ENCODE assay signal across 14 cellular contexts in the genomic region with DNA sequence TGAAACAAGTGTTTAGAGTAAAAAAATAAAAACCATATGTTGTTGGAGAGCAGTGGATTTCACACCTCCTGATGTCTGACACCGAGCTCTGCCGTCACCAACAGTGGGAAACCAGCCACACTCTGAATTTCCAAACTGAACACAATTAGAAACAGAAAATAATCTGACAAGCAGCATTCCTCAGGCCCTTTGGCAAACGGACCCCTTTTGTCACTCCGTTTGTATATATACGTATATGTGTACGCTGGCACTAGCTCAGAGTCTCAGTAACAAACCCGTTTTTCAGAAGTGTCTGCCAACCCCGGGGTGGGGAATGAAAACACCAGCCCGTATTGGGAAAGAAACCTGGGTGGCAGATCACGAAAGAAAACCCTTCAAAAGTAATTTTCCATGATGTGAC. TPM values are rescaled to one million over a fixed set of nuclear protein-coding genes. Genes with fewer than 3 reads are reported as not detected.
DNase-seq lines count a peak whose midpoint lies in the region; ATAC-seq and TF ChIP-seq lines count a peak whose summit lies in the region.
"Had no signal": no experiment of that assay in that cellular context is flagged by ENCODE, and none has a peak within 500 bp of the region (broad histone marks: within the 10 kb centered on the region; RNA-seq: fewer than 3 reads in every experiment).

No MANE protein-coding gene starts in this region.

- no peaks in the 10 kb centered on the region for H3K36me3 Mint-ChIP-seq in CD8-positive, alpha-beta T cell
- H3K36me3 Mint-ChIP-seq: CD4-positive, alpha-beta memory T cell; WTC11 had no signal

- H3K27ac Mint-ChIP-seq in CD8-positive, alpha-beta T cell: no peak overlapping the region
- H3K27ac Mint-ChIP-seq: WTC11 had no signal

- H3K36me3 ChIP-seq in skeletal muscle tissue (ENCODE audit: control insufficient read depth in 3 of 3, insufficient read depth in 3 of 3, low read length in 3 of 3): peaks cover 0 to 23% (median 4%) of the 10 kb centered on the region in 3 donors
- no peaks in the 10 kb centered on the region for H3K36me3 ChIP-seq in CD8-positive, alpha-beta T cell (ENCODE audit: insufficient read depth, low read length)
- H3K36me3 ChIP-seq: ovary had no signal

- no peaks in the 10 kb centered on the region for H3K9me3 Mint-ChIP-seq in CD8-positive, alpha-beta T cell
- H3K9me3 Mint-ChIP-seq: WTC11 had no signal

- peaks cover 27 to 50% (median 37%) of the 10 kb centered on the region in 3 donors for H3K4me1 ChIP-seq in skeletal muscle tissue (ENCODE audit: control insufficient read depth in 3 of 3, insufficient read depth in 3 of 3, low read length in 3 of 3)
- H3K4me1 ChIP-seq in CD8-positive, alpha-beta T cell (ENCODE audit: insufficient read depth, low read length): no peaks in the 10 kb centered on the region

- peak overlapping the region in 2 of 3 donors; percentile 32 to 55 for H3K4me3 ChIP-seq in skeletal muscle tissue (ENCODE audit: low read length in 3 of 3)
- H3K4me3 ChIP-seq in CD8-positive, alpha-beta T cell (ENCODE audit: low read depth, low read length): no peak overlapping the region
- H3K4me3 ChIP-seq: ovary had no signal

- peak overlapping the region in 2 of 3 donors; percentile 47 to 60 for H3K9ac ChIP-seq in skeletal muscle tissue (ENCODE audit: low read depth in 1 of 3, low read length in 3 of 3)

- H3K27me3 ChIP-seq in skeletal muscle tissue (ENCODE audit: control insufficient read depth in 3 of 3, insufficient read depth in 3 of 3, low read length in 3 of 3): peaks cover 0 to 4% (median 0%) of the 10 kb centered on the region in 3 donors
- no peaks in the 10 kb centered on the region for H3K27me3 ChIP-seq in CD8-positive, alpha-beta T cell (ENCODE audit: insufficient read depth, low read length)
- H3K27me3 ChIP-seq: ovary had no signal

- ATAC-seq in Right ventricle myocardium superior (ENCODE audit: poor library complexity): peak; percentile 36
- no peak for ATAC-seq in CD8-positive, alpha-beta T cell
- ATAC-seq: WTC11 had no signal

- H3K27me3 Mint-ChIP-seq in CD8-positive, alpha-beta T cell (ENCODE audit: low read depth): peaks cover 7% of the 10 kb centered on the region

- H3K27ac ChIP-seq in VCaP (peak overlapping the region; percentile 90), skeletal muscle tissue (ENCODE audit: low read depth, low read length) (peak overlapping the region; percentile 64), substantia nigra (ENCODE audit: low read depth, low read length, poor library complexity, severe bottlenecking) (no peak overlapping the region)
- H3K27ac ChIP-seq in CD8-positive, alpha-beta T cell (ENCODE audit: low read depth, low read length): no peak overlapping the region
- H3K27ac ChIP-seq: ovary had no signal

- no peak for TF ChIP-seq CTCF in VCaP (conservative IDR thresholded peaks at IDR 0.05)
- no peak for TF ChIP-seq CTCF in CD8-positive, alpha-beta T cell (IDR thresholded peaks at IDR 0.05)

- intact Hi-C loops in Right ventricle myocardium superior (cut with DNase I): no loop called here
- intact Hi-C loops in CD8-positive, alpha-beta T cell (cut with DNase I, micrococcal nuclease): no loop called here

- H3K4me1 Mint-ChIP-seq in CD8-positive, alpha-beta T cell (ENCODE audit: low read depth): no peaks in the 10 kb centered on the region

- no peak overlapping the region for H3K4me3 Mint-ChIP-seq in CD8-positive, alpha-beta T cell
- H3K4me3 Mint-ChIP-seq: CD4-positive, alpha-beta memory T cell; WTC11 had no signal

- POLR2A ChIA-PET in CD8-positive, alpha-beta T cell (lab: Charles Lee): no interaction called here

- CTCF ChIA-PET in CD8-positive, alpha-beta T cell (lab: Charles Lee): no interaction called here

- peak; percentile 40 for DNase-seq in GM03348 (ENCODE audit: low spot score)
- DNase-seq in Right ventricle myocardium superior: no peak
- DNase-seq in substantia nigra (lab: John Stamatoyannopoulos, UW): no peak
- no peak for DNase-seq in HPDE6-E6E7 (ENCODE audit: extremely low spot score)
- DNase-seq in NCI-H345 (lab: John Stamatoyannopoulos, UW): no peak
- no peak for DNase-seq in CD8-positive, alpha-beta T cell
- DNase-seq: CD4-positive, alpha-beta memory T cell; NCI-H510A treated with DMSO at 0.1 percent for 48 hours; ovary; SHP77 treated with DMSO at 0.1 percent for 48 hours; stimulated activated CD4-positive, alpha-beta T cell treated with anti-CD3 and anti-CD28 coated beads, Interleukin-1b, Interleukin-23, amount 100 ng/mL, for 48 hours had no signal

- H3K9me3 ChIP-seq in skeletal muscle tissue (ENCODE audit: control insufficient read depth in 3 of 3, low read length in 3 of 3): no peaks in the 10 kb centered on the region
- H3K9me3 ChIP-seq in CD8-positive, alpha-beta T cell (ENCODE audit: low read length): no peaks in the 10 kb centered on the region
- H3K9me3 ChIP-seq: ovary had no signal

RNA-seq across cellular contexts. Expression of a gene that starts 32.5 kb away (rescaled TPM):
- total RNA-seq in Right ventricle myocardium superior (349 TPM), skeletal muscle tissue (37.6 TPM)
- not detected for total RNA-seq in CD8-positive, alpha-beta T cell
- total RNA-seq: CD4-positive, alpha-beta memory T cell had no signal

RNA-seq across cellular contexts. Expression of a gene that starts 46.4 kb away (rescaled TPM):
- 23.7 TPM for total RNA-seq in Right ventricle myocardium superior
- 31.3 TPM for total RNA-seq in skeletal muscle tissue
- total RNA-seq in CD8-positive, alpha-beta T cell: 10 to 100 TPM; 34.0 to 37.2 TPM

Comparison
In these comparisons a context has a peak if more than half of its experiments do, and no peak if none do; other contexts are left out.
1. H3K27ac ChIP-seq: peak in VCaP (single experiment) and skeletal muscle tissue (single experiment); none in substantia nigra (single experiment) and CD8-positive, alpha-beta T cell (single experiment).
2. RNA of a gene that starts 32.5 kb away (total RNA-seq): 349 TPM in Right ventricle myocardium superior (single experiment) and 37.6 TPM in skeletal muscle tissue (single experiment); not detected in CD8-positive, alpha-beta T cell; every median in the first group is over 10 times any median in the second.